Comparison of ENCODE assay signal across 8 cellular contexts in genomic region chr3:73502609-73503560, GRCh38.
DNase-seq lines count a peak whose midpoint lies in the region; ATAC-seq and TF ChIP-seq lines count a peak whose summit lies in the region.

No MANE protein-coding gene starts in this region.

- no peaks in the 10 kb centered on the region for H3K36me3 ChIP-seq in KMS-11 (ENCODE audit: insufficient read depth)
- H3K36me3 ChIP-seq in RWPE2 (ENCODE audit: low read depth), result no peaks in the 10 kb centered on the region
- H3K36me3 ChIP-seq in adrenal gland (replicated peaks in 1 of 2), result no peaks in the 10 kb centered on the region
- no peaks in the 10 kb centered on the region for H3K36me3 ChIP-seq in left ventricle myocardium inferior

- H3K27me3 ChIP-seq in KMS-11 (ENCODE audit: insufficient read depth, low read depth) (no peaks in the 10 kb centered on the region), RWPE2 (ENCODE audit: insufficient read depth, poor library complexity, severe bottlenecking) (no peaks in the 10 kb centered on the region), adrenal gland (no peaks in the 10 kb centered on the region), left ventricle myocardium inferior (ENCODE audit: low read depth) (no peaks in the 10 kb centered on the region)

- no peaks in the 10 kb centered on the region for H3K79me2 ChIP-seq in KMS-11 (ENCODE audit: insufficient read depth, low read depth)

- no peaks in the 10 kb centered on the region for H3K9me3 ChIP-seq in RWPE2 (ENCODE audit: severe bottlenecking)
- H3K9me3 ChIP-seq in adrenal gland (replicated peaks in 1 of 3), result no peaks in the 10 kb centered on the region
- H3K9me3 ChIP-seq in left ventricle myocardium inferior (replicated peaks), result no peaks in the 10 kb centered on the region

- TF ChIP-seq POLR2A in adrenal gland (IDR thresholded peaks at IDR 0.05), result no peak

- TF ChIP-seq CTCF in GM10248 (IDR thresholded peaks at IDR 0.05; ENCODE audit: control extremely low read depth, extremely low read depth, low read depth, missing control alignments) (peak; percentile 78), KMS-11 (conservative IDR thresholded peaks at IDR 0.05; ENCODE audit: low read depth, low read length) (peak; percentile 77), RWPE2 (IDR thresholded peaks at IDR 0.05; ENCODE audit: poor library complexity, severe bottlenecking) (peak; percentile 84), adrenal gland (IDR thresholded peaks at IDR 0.05) (peak; percentile 51 to 93 (median 90)), left ventricle myocardium inferior (IDR thresholded peaks at IDR 0.05; ENCODE audit: borderline replicate concordance) (peak; percentile 86)

- POLR2A ChIA-PET in GM10248 (lab: Yijun Ruan, JAX), result no interaction called here

- H3K4me2 ChIP-seq in KMS-11, result peak overlapping the region; percentile 49; the same call in 1 of the 2 replicates

- 38 to 42% (median 39%) methylated on average over 6 of the region's 6 CpGs for WGBS in adrenal gland, 4 donors

- no peaks in the 10 kb centered on the region for H4K20me1 ChIP-seq in KMS-11 (ENCODE audit: insufficient read depth)

- H3K27ac ChIP-seq in KMS-11 (no peak overlapping the region), RWPE2 (ENCODE audit: poor library complexity, severe bottlenecking) (no peak overlapping the region), adrenal gland (no peak overlapping the region), left ventricle myocardium inferior (replicated peaks) (peak overlapping the region; percentile 62)

- no peak overlapping the region for H3K9ac ChIP-seq in KMS-11

- ATAC-seq in GM21786 (IDR thresholded peaks at IDR 0.05; ENCODE audit: unreplicated experiment) (peak; percentile 65), RWPE2 (ENCODE audit: low read depth) (peak; percentile 78)

- H3K4me3 ChIP-seq in KMS-11 (IDR thresholded peaks at IDR 0.05; ENCODE audit: insufficient read depth, low read depth, low read length) (no peak overlapping the region), RWPE2 (ENCODE audit: severe bottlenecking) (no peak overlapping the region), adrenal gland (no peak overlapping the region), left ventricle myocardium inferior (no peak overlapping the region)

- peak; percentile 71 for DNase-seq in GM10248 (ENCODE audit: extremely low spot score)
- no peak for DNase-seq in RWPE2 (ENCODE audit: low spot score)
- DNase-seq in adrenal gland, result peak; percentile 68 to 87 (median 79)
- peak; percentile 61 for DNase-seq in left ventricle myocardium inferior
- peak; percentile 58 for DNase-seq in putamen (ENCODE audit: low spot score)
- no peak for DNase-seq in NCI-H1048 (lab: John Stamatoyannopoulos, UW)

- no peak overlapping the region; the same call in 1 of the 2 replicates for H2AFZ ChIP-seq in KMS-11 (ENCODE audit: low read depth)

- H3K4me1 ChIP-seq in KMS-11 (ENCODE audit: low read depth, poor library complexity, severe bottlenecking) (peaks cover 16% of the 10 kb centered on the region), RWPE2 (ENCODE audit: insufficient read depth, poor library complexity, severe bottlenecking) (no peaks in the 10 kb centered on the region), adrenal gland (replicated peaks in 1 of 2) (peaks cover 5 to 20% of the 10 kb centered on the region in 2 donors), left ventricle myocardium inferior (peaks cover 89% of the 10 kb centered on the region)

- intact Hi-C loops in adrenal gland (cut with DNase I) (loop anchor here (5.0 kb wide), 2 partner anchors 46 to 401 kb away; no protein-coding TSS in a partner anchor), left ventricle myocardium inferior (cut with micrococcal nuclease) (loop anchor here (2.0 to 5.0 kb wide), 2 partner anchors 48 to 401 kb away; no protein-coding TSS in a partner anchor)

- CTCF ChIA-PET in GM10248 (lab: Yijun Ruan, JAX), result interaction anchor here (0.7 to 6.6 kb wide), 37 partner anchors 8 to 564 kb away, joined by 3 to 139 read pairs (median 4); no protein-coding TSS in a partner anchor

Comparison
In these comparisons a context has a peak if more than half of its experiments do, and no peak if none do; other contexts are left out.
1. DNase-seq: peak in GM10248 (single experiment), adrenal gland (7 of 7), left ventricle myocardium inferior (single experiment) and putamen (single experiment); none in RWPE2 (single experiment) and NCI-H1048 (single experiment).
2. Peak in every context shown above with its lines, with median percentiles within 50 percentile points of each other: CTCF ChIP-seq.